In the genomic region with DNA sequence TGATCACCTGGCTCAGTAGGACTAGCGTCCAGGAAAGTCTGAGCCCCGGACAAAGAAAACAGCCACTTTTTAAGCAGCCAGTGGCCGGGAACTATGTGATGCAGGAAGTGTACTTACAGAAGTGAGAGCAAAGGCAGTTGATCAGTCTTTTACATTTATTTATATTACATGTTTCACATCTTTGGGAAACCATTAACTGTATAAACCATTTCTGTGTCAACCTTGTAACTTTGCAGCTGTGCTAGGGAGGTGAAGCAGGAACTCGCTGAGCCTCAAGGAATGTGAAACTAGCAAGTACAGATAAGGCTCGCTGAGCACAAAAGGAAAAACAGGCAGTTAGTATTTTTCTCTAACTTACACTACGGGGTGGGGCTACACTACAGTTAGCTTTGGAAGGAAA, we compare ENCODE assay signal across 15 cellular contexts. TPM values are rescaled to one million over a fixed set of nuclear protein-coding genes. Genes with fewer than 3 reads are reported as not detected.
DNase-seq lines count a peak whose midpoint lies in the region; ATAC-seq and TF ChIP-seq lines count a peak whose summit lies in the region.
"Had no signal": no experiment of that assay in that cellular context is flagged by ENCODE, and none has a peak within 500 bp of the region (broad histone marks: within the 10 kb centered on the region; RNA-seq: fewer than 3 reads in every experiment).

No MANE protein-coding gene starts in this region.

- H3K9me3 Mint-ChIP-seq in CD4-positive, CD25-positive, alpha-beta regulatory T cell: peaks cover 0 to 6% (median 0%) of the 10 kb centered on the region in 7 donors
- H3K9me3 Mint-ChIP-seq in activated CD4-positive, alpha-beta memory T cell treated with anti-CD3 and anti-CD28 coated beads, Interleukin-2, amount 10 ng/mL, durations not matched to agents 7 days and 5 days: no peaks in the 10 kb centered on the region
- H3K9me3 Mint-ChIP-seq: natural killer cell, type B pancreatic cell had no signal

- ATAC-seq in CD4-positive, CD25-positive, alpha-beta regulatory T cell (ENCODE audit: low read depth in 2 of 2): no peak
- ATAC-seq in GM21367 (IDR thresholded peaks at IDR 0.05; ENCODE audit: unreplicated experiment) (peak; percentile 58), HG03432 (IDR thresholded peaks at IDR 0.05; ENCODE audit: unreplicated experiment) (peak; percentile 68), aorta (ENCODE audit: low FRiP score) (no peak)
- ATAC-seq: natural killer cell had no signal

- H3K36me3 Mint-ChIP-seq in CD4-positive, CD25-positive, alpha-beta regulatory T cell: no peaks in the 10 kb centered on the region
- H3K36me3 Mint-ChIP-seq in activated CD4-positive, alpha-beta memory T cell treated with anti-CD3 and anti-CD28 coated beads, Interleukin-2, amount 10 ng/mL, durations not matched to agents 7 days and 5 days (ENCODE audit: low read depth): no peaks in the 10 kb centered on the region
- H3K36me3 Mint-ChIP-seq: activated naive CD8-positive, alpha-beta T cell; natural killer cell; type B pancreatic cell had no signal

- no peaks in the 10 kb centered on the region for H3K4me1 ChIP-seq in CD4-positive, CD25-positive, alpha-beta regulatory T cell (ENCODE audit: control insufficient read depth, insufficient read depth, low read length, poor library complexity, severe bottlenecking)
- H3K4me1 ChIP-seq in fibroblast of lung (ENCODE audit: control insufficient read depth, extremely low read depth, insufficient read depth, low read length): no peaks in the 10 kb centered on the region
- no peaks in the 10 kb centered on the region for H3K4me1 ChIP-seq in spleen
- no peaks in the 10 kb centered on the region for H3K4me1 ChIP-seq in aorta (ENCODE audit: control insufficient read depth in 1 of 2, insufficient read depth in 2 of 2, low read length in 2 of 2)
- H3K4me1 ChIP-seq: colonic mucosa had no signal

- peaks cover 3% of the 10 kb centered on the region for H3K27me3 ChIP-seq in CD4-positive, CD25-positive, alpha-beta regulatory T cell (ENCODE audit: control insufficient read depth, insufficient read depth, low read length)
- H3K27me3 ChIP-seq in fibroblast of lung (ENCODE audit: control insufficient read depth, insufficient read depth, low read length) (no peaks in the 10 kb centered on the region), spleen (replicated peaks in 1 of 7) (no peaks in the 10 kb centered on the region), aorta (ENCODE audit: control insufficient read depth in 1 of 2, insufficient read depth in 2 of 2, low read length in 1 of 2) (no peaks in the 10 kb centered on the region)
- H3K27me3 ChIP-seq: colonic mucosa had no signal

- H3K4me3 Mint-ChIP-seq in CD4-positive, CD25-positive, alpha-beta regulatory T cell: no peak overlapping the region
- no peak overlapping the region for H3K4me3 Mint-ChIP-seq in activated CD4-positive, alpha-beta memory T cell treated with anti-CD3 and anti-CD28 coated beads, Interleukin-2, amount 10 ng/mL, durations not matched to agents 7 days and 5 days
- H3K4me3 Mint-ChIP-seq: activated naive CD8-positive, alpha-beta T cell; natural killer cell; type B pancreatic cell had no signal

- POLR2A ChIA-PET in activated CD4-positive, alpha-beta memory T cell treated with anti-CD3 and anti-CD28 coated beads, Interleukin-2, amount 10 ng/mL, durations not matched to agents 7 days and 5 days (lab: Charles Lee): no interaction called here

- H3K4me1 Mint-ChIP-seq in CD4-positive, CD25-positive, alpha-beta regulatory T cell: peaks cover 0 to 31% (median 5%) of the 10 kb centered on the region in 4 donors
- H3K4me1 Mint-ChIP-seq in activated CD4-positive, alpha-beta memory T cell treated with anti-CD3 and anti-CD28 coated beads, Interleukin-2, amount 10 ng/mL, durations not matched to agents 7 days and 5 days: no peaks in the 10 kb centered on the region
- H3K4me1 Mint-ChIP-seq: natural killer cell had no signal

- no peak for TF ChIP-seq CTCF in fibroblast of lung (conservative IDR thresholded peaks at IDR 0.05 in 1 of 2, IDR thresholded peaks at IDR 0.05 in 1 of 2; ENCODE audit: low read depth in 1 of 2, low read length in 2 of 2)
- TF ChIP-seq CTCF in spleen (IDR thresholded peaks at IDR 0.05 in 8 of 11, conservative IDR thresholded peaks at IDR 0.05 in 3 of 11): no peak

- H3K27ac Mint-ChIP-seq in CD4-positive, CD25-positive, alpha-beta regulatory T cell: peak overlapping the region in 1 of 3 donors; percentile 72
- no peak overlapping the region for H3K27ac Mint-ChIP-seq in activated CD4-positive, alpha-beta memory T cell treated with anti-CD3 and anti-CD28 coated beads, Interleukin-2, amount 10 ng/mL, durations not matched to agents 7 days and 5 days
- H3K27ac Mint-ChIP-seq: activated naive CD8-positive, alpha-beta T cell; natural killer cell; type B pancreatic cell had no signal

- no peak overlapping the region for H2AFZ ChIP-seq in fibroblast of lung (ENCODE audit: low read length)

- H3K4me3 ChIP-seq in CD4-positive, CD25-positive, alpha-beta regulatory T cell (ENCODE audit: low read depth, low read length): peak overlapping the region; percentile 26
- H3K4me3 ChIP-seq in fibroblast of lung (replicated peaks in 1 of 4; ENCODE audit: control extremely low read depth in 1 of 4, insufficient read depth in 1 of 4, low read depth in 3 of 4, low read length in 4 of 4) (no peak overlapping the region), spleen (no peak overlapping the region), aorta (ENCODE audit: low read length in 2 of 2) (no peak overlapping the region)
- H3K4me3 ChIP-seq: colonic mucosa had no signal

- peaks cover 5% of the 10 kb centered on the region for H3K27me3 Mint-ChIP-seq in CD4-positive, CD25-positive, alpha-beta regulatory T cell
- H3K27me3 Mint-ChIP-seq in activated CD4-positive, alpha-beta memory T cell treated with anti-CD3 and anti-CD28 coated beads, Interleukin-2, amount 10 ng/mL, durations not matched to agents 7 days and 5 days: no peaks in the 10 kb centered on the region

- no peaks in the 10 kb centered on the region for H3K36me3 ChIP-seq in CD4-positive, CD25-positive, alpha-beta regulatory T cell (ENCODE audit: control insufficient read depth, insufficient read depth, low read length)
- H3K36me3 ChIP-seq in fibroblast of lung (ENCODE audit: control insufficient read depth, insufficient read depth, low read length) (no peaks in the 10 kb centered on the region), spleen (no peaks in the 10 kb centered on the region), aorta (ENCODE audit: control insufficient read depth in 1 of 2, insufficient read depth in 2 of 2, low read length in 1 of 2) (no peaks in the 10 kb centered on the region)
- H3K36me3 ChIP-seq: colonic mucosa had no signal

- CTCF ChIA-PET in activated CD4-positive, alpha-beta memory T cell treated with anti-CD3 and anti-CD28 coated beads, Interleukin-2, amount 10 ng/mL, durations not matched to agents 7 days and 5 days (lab: Charles Lee): no interaction called here

- no peak overlapping the region for H3K9ac ChIP-seq in fibroblast of lung (ENCODE audit: insufficient read depth, low read length)

- TF ChIP-seq POLR2A in spleen (IDR thresholded peaks at IDR 0.05): no peak

- peak overlapping the region; percentile 8 for H3K27ac ChIP-seq in CD4-positive, CD25-positive, alpha-beta regulatory T cell (ENCODE audit: insufficient read depth, low read length, poor library complexity, severe bottlenecking)
- H3K27ac ChIP-seq in fibroblast of lung (ENCODE audit: insufficient read depth, low read length): no peak overlapping the region
- no peak overlapping the region for H3K27ac ChIP-seq in spleen
- H3K27ac ChIP-seq in aorta (ENCODE audit: low read depth in 1 of 2, low read length in 2 of 2): no peak overlapping the region
- H3K27ac ChIP-seq: colonic mucosa had no signal

- no peak for DNase-seq in CD4-positive, CD25-positive, alpha-beta regulatory T cell
- DNase-seq in fibroblast of lung (ENCODE audit: low read depth in 2 of 2) (peak; percentile 9 to 15), spleen (no peak), aorta (no peak), cerebellum (ENCODE audit: low spot score) (no peak)
- DNase-seq in activated CD4-positive, alpha-beta memory T cell treated with anti-CD3 and anti-CD28 coated beads, Interleukin-2, amount 10 ng/mL, durations not matched to agents 7 days and 5 days: no peak
- DNase-seq: activated CD4-positive, alpha-beta T cell treated with anti-CD3 and anti-CD28 coated beads, Interleukin-2, amount 50 U/mL, for 48 hours; colonic mucosa; natural killer cell; NCI-H1105; NCI-H526 treated with DMSO at 0.1 percent for 48 hours had no signal

- intact Hi-C loops in spleen (cut with DNase I; ENCODE audit: low total_unique reads) (no loop called here), aorta (cut with DNase I) (no loop called here)

- WGBS in spleen, 5 donors: 27 to 49% (median 35%) methylated on average over 6 of the region's 6 CpGs
- 16 to 21% methylated on average over 6 of the region's 6 CpGs for WGBS in aorta, 2 donors

- no peaks in the 10 kb centered on the region for H3K9me3 ChIP-seq in CD4-positive, CD25-positive, alpha-beta regulatory T cell (ENCODE audit: control insufficient read depth in 2 of 2, low read length in 2 of 2)
- H3K9me3 ChIP-seq in fibroblast of lung (ENCODE audit: control insufficient read depth, insufficient read depth, low read depth, low read length): no peaks in the 10 kb centered on the region
- H3K9me3 ChIP-seq in spleen: peaks cover 0 to 4% (median 0%) of the 10 kb centered on the region in 8 donors
- peaks cover 3% of the 10 kb centered on the region for H3K9me3 ChIP-seq in aorta (ENCODE audit: control insufficient read depth, low read length)
- H3K9me3 ChIP-seq: colonic mucosa had no signal

- H3K4me2 ChIP-seq in fibroblast of lung (ENCODE audit: extremely low read depth, insufficient read depth, low read length): no peak overlapping the region

- H4K20me1 ChIP-seq in fibroblast of lung (ENCODE audit: control insufficient read depth, extremely low read depth, insufficient read depth, low read length): no peaks in the 10 kb centered on the region

- no peaks in the 10 kb centered on the region for H3K79me2 ChIP-seq in fibroblast of lung (ENCODE audit: control insufficient read depth, insufficient read depth, low read length)

RNA-seq across cellular contexts. Expression of a gene that starts 39.9 kb away (rescaled TPM):
- 0.52 TPM for total RNA-seq in CD4-positive, CD25-positive, alpha-beta regulatory T cell
- under 1 TPM in 3 of 4 donors, not detected in 1; 0.11 to 0.68 (median 0.16) TPM for polyA plus RNA-seq in CD4-positive, CD25-positive, alpha-beta regulatory T cell
- 0.77 and 6.1 TPM in 2 replicates for total RNA-seq in fibroblast of lung
- polyA plus RNA-seq in fibroblast of lung: 1.1 and 3.0 TPM in 2 replicates
- polyA plus RNA-seq in fibroblast of lung (2012): 1.4 and 2.4 TPM in 2 replicates
- 0.43 and 10.9 TPM in 2 replicates for polyA minus RNA-seq in fibroblast of lung (ENCODE audit: low replicate concordance)
- 1 to 10 TPM in 1 of 7 donors, under 1 TPM in 5, not detected in 1; 0.09 to 1.5 (median 0.51) TPM for total RNA-seq in spleen
- under 1 TPM; 0.03 to 0.06 (median 0.04) TPM for polyA plus RNA-seq in spleen
- total RNA-seq in aorta: 1 to 10 TPM in 1 of 2 donors, not detected in 1; 1.0 TPM
- polyA plus RNA-seq in aorta: 1 to 10 TPM in 1 of 2 donors, under 1 TPM in 1; 0.77 to 1.9 TPM
- total RNA-seq in cerebellum: 62.1 TPM
- not detected for total RNA-seq in activated CD4-positive, alpha-beta memory T cell treated with anti-CD3 and anti-CD28 coated beads, Interleukin-2, amount 10 ng/mL, durations not matched to agents 7 days and 5 days
- total RNA-seq: natural killer cell had no signal

Comparison
In these comparisons a context has a peak if more than half of its experiments do, and no peak if none do; other contexts are left out.
1. ATAC-seq: peak in GM21367 (single experiment) and HG03432 (single experiment); none in CD4-positive, CD25-positive, alpha-beta regulatory T cell (0 of 2) and aorta (single experiment).
2. DNase-seq: peak in fibroblast of lung (2 of 2); none in CD4-positive, CD25-positive, alpha-beta regulatory T cell (0 of 3), spleen (single experiment), aorta (0 of 2), cerebellum (single experiment) and activated CD4-positive, alpha-beta memory T cell treated with anti-CD3 and anti-CD28 coated beads, Interleukin-2, amount 10 ng/mL, durations not matched to agents 7 days and 5 days (single experiment).